Comparison of ENCODE assay signal across 29 cellular contexts in genomic region chr6:105569706-105570105, GRCh38.
"Had no signal": no experiment of that assay in that cellular context is flagged by ENCODE, and none has a peak within 500 bp of the region (broad histone marks: within the 10 kb centered on the region; RNA-seq: fewer than 3 reads in every experiment).

No MANE protein-coding gene starts in this region.

- H3K9me3 ChIP-seq: heart left ventricle, ovary, uterus had no signal

- FAIRE-seq: endothelial cell of umbilical vein had no signal

- DNase-seq: activated CD4-positive, alpha-beta memory T cell treated with anti-CD3 and anti-CD28 coated beads for 36 hours; activated CD4-positive, alpha-beta T cell treated with anti-CD3 and anti-CD28 coated beads for 48 hours; activated CD8-positive, alpha-beta memory T cell treated with anti-CD3 and anti-CD28 coated beads, Interleukin-2, amount 50 U/mL, for 48 hours; activated gamma-delta T cell; activated naive CD4-positive, alpha-beta T cell treated with anti-CD3 and anti-CD28 coated beads, Interleukin-2, amount 50 U/mL, for 16 hours; activated T-cell treated with anti-CD3 and anti-CD28 coated beads, Interleukin-2, amount 50 U/mL, for 24 hours; amniotic stem cell; brain microvascular endothelial cell; dorsolateral prefrontal cortex; effector memory CD8-positive, alpha-beta T cell; foreskin fibroblast; heart left ventricle; left ventricle myocardium superior; mammary epithelial cell; naive thymus-derived CD4-positive, alpha-beta T cell; ovary; stimulated activated CD4-positive, alpha-beta T cell treated with anti-CD3 and anti-CD28 coated beads, Interleukin-1b, Interleukin-23, amount 100 ng/mL, for 48 hours; stimulated activated CD4-positive, alpha-beta T cell treated with anti-CD3 and anti-CD28 coated beads, Interleukin-4, amount 100 ng/mL, for 4 hours; stimulated activated CD8-positive, alpha-beta memory T cell treated with anti-CD3 and anti-CD28 coated beads, Interleukin-4, amount 100 ng/mL, for 48 hours; stimulated activated naive CD8-positive, alpha-beta T cell treated with anti-CD3 and anti-CD28 coated beads, Interleukin-15, amount 100 ng/mL, for 72 hours; substantia nigra; uterus; WERI-Rb-1 had no signal

- H3K36me3 ChIP-seq: brain microvascular endothelial cell, heart left ventricle, ovary, uterus, WERI-Rb-1 had no signal

- H3K27me3 ChIP-seq: brain microvascular endothelial cell, dorsolateral prefrontal cortex, heart left ventricle, ovary, uterus had no signal

- H3K27ac ChIP-seq: brain microvascular endothelial cell, coronary artery, dorsolateral prefrontal cortex, heart left ventricle, ovary, skin epidermis, uterus, WERI-Rb-1 had no signal

- ATAC-seq: activated CD4-positive, CD25-positive, alpha-beta regulatory T cell treated with anti-CD3 and anti-CD28 coated beads, Interleukin-2, amount 50 U/mL, for 24 hours; effector memory CD8-positive, alpha-beta T cell; heart left ventricle; left ventricle myocardium superior; naive thymus-derived CD4-positive, alpha-beta T cell; sciatic nerve; stimulated activated memory B cell treated with anti-CD40 and anti-IgM and Interleukin-4, amounts not matched to agents 10 μg/mL and 1 μg/mL and 100 μg/mL, for 72 hours; stimulated activated naive CD8-positive, alpha-beta T cell treated with anti-CD3 and anti-CD28 coated beads, Interleukin-15, amount 100 ng/mL, for 72 hours had no signal

- H3K4me1 ChIP-seq: uterus had no signal

- H3K4me3 ChIP-seq: coronary artery, dorsolateral prefrontal cortex, heart left ventricle, ovary, skin epidermis, uterus had no signal
